In the genomic region with DNA sequence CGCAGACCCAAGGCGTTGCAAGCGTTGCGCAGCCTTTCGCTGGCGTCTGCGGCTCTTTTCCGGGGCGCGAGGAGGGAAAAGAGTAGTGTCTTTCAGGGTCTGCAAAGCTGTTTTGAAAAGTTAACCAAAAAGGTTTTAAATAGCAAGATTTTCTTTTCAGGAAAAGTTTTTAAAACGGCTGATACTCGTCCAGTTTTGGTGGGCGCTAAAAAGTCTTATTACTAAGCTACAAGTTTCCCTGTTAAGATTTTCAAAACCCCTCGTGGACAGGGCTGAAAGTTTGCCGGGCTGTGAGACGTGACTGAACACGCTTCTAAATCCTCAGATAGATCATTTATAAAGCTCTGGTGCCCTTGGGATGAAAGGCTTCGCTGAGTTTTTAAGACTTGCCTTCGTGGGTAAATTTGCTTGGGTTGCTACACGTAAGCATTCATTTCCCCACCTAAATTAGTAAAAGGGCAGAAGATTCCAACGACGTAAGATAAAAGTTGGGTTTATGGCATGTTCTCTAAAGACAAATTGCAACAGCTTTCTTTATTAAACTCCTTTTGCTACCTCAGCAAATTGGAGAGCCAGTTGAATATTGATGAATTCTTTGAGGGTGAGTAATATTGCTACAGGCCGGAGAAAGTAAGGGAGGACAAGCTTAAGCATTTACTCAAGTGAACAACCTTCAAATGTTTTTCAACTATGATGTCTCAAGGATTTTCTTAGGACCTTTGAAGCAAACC, we compare ENCODE assay signal across 9 cellular contexts.
DNase-seq lines count a peak whose midpoint lies in the region; ATAC-seq and TF ChIP-seq lines count a peak whose summit lies in the region.
"Had no signal": no experiment of that assay in that cellular context is flagged by ENCODE, and none has a peak within 500 bp of the region (broad histone marks: within the 10 kb centered on the region; RNA-seq: fewer than 3 reads in every experiment).

No MANE protein-coding gene starts in this region.

- no peak for TF ChIP-seq CTCF in endothelial cell (IDR thresholded peaks at IDR 0.05; ENCODE audit: unreplicated experiment)
- no peak for TF ChIP-seq CTCF in progenitor cell of endocrine pancreas (IDR thresholded peaks at IDR 0.05; ENCODE audit: unreplicated experiment)
- TF ChIP-seq CTCF in tibial nerve (IDR thresholded peaks at IDR 0.05), result no peak

- H3K4me1 ChIP-seq in tibial nerve, result peaks cover 0 to 25% (median 0%) of the 10 kb centered on the region in 4 donors

- H3K4me3 ChIP-seq in tibial nerve, result peak overlapping the region in 2 of 4 donors; percentile 41 to 62

- DNase-seq in EH (ENCODE audit: low read depth), result peak; percentile 61
- DNase-seq in M059J (ENCODE audit: low read depth), result peak; percentile 70
- DNase-seq in endothelial cell (ENCODE audit: low spot score), result no peak
- no peak for DNase-seq in progenitor cell of endocrine pancreas (ENCODE audit: low spot score, unreplicated experiment)
- DNase-seq in tibial nerve (ENCODE audit: low spot score in 2 of 2), result no peak
- DNase-seq in activated gamma-delta T cell (lab: John Stamatoyannopoulos, UW), result no peak
- no peak for DNase-seq in SIG-M5 (lab: John Stamatoyannopoulos, UW)
- DNase-seq: Peyer's patch had no signal

- H3K36me3 ChIP-seq in tibial nerve, result no peaks in the 10 kb centered on the region
- H3K36me3 ChIP-seq: Peyer's patch had no signal

- H3K27ac Mint-ChIP-seq in endothelial cell (ENCODE audit: unreplicated experiment) (no peak overlapping the region), progenitor cell of endocrine pancreas (no peak overlapping the region)

- H3K36me3 Mint-ChIP-seq in endothelial cell (ENCODE audit: low read depth, unreplicated experiment) (peaks cover 26% of the 10 kb centered on the region), progenitor cell of endocrine pancreas (ENCODE audit: insufficient read depth) (peaks cover 2% of the 10 kb centered on the region)

- no peak for ATAC-seq in HG03378 (IDR thresholded peaks at IDR 0.05; ENCODE audit: unreplicated experiment)

- no peak overlapping the region for H3K27ac ChIP-seq in tibial nerve
- H3K27ac ChIP-seq: Peyer's patch had no signal

- 25 to 49% methylated on average over 23 of the region's 23 CpGs for WGBS in tibial nerve, 2 donors

- H3K4me1 Mint-ChIP-seq in endothelial cell (ENCODE audit: unreplicated experiment) (peaks cover 35% of the 10 kb centered on the region), progenitor cell of endocrine pancreas (ENCODE audit: low read depth) (peaks cover 21% of the 10 kb centered on the region)

- H3K9me3 Mint-ChIP-seq in endothelial cell (ENCODE audit: unreplicated experiment) (no peaks in the 10 kb centered on the region), progenitor cell of endocrine pancreas (ENCODE audit: low read depth) (peaks cover 13% of the 10 kb centered on the region)

- no peak for TF ChIP-seq EP300 in tibial nerve (IDR thresholded peaks at IDR 0.05)

- peaks cover 0 to 63% of the 10 kb centered on the region in 2 donors for H3K27me3 ChIP-seq in tibial nerve

- peak overlapping the region; percentile 74 for H3K4me3 Mint-ChIP-seq in endothelial cell (ENCODE audit: unreplicated experiment)
- H3K4me3 Mint-ChIP-seq in progenitor cell of endocrine pancreas (ENCODE audit: low read depth), result peak overlapping the region; percentile 87

- H3K27me3 Mint-ChIP-seq in endothelial cell (ENCODE audit: unreplicated experiment) (peaks cover 9% of the 10 kb centered on the region), progenitor cell of endocrine pancreas (peaks cover 15% of the 10 kb centered on the region)

- no peak for TF ChIP-seq POLR2A in tibial nerve (IDR thresholded peaks at IDR 0.05)

- H3K9me3 ChIP-seq in tibial nerve, result no peaks in the 10 kb centered on the region
- H3K9me3 ChIP-seq: Peyer's patch had no signal

Comparison
In these comparisons a context has a peak if more than half of its experiments do, and no peak if none do; other contexts are left out.
1. DNase-seq: peak in EH (single experiment) and M059J (single experiment); none in endothelial cell (single experiment), progenitor cell of endocrine pancreas (single experiment), tibial nerve (0 of 2), activated gamma-delta T cell (single experiment) and SIG-M5 (single experiment).